Comparison of ENCODE assay signal across 20 cellular contexts in genomic region chr1:239892602-239893001, GRCh38.
A peak's percentile ranks its signal among the peaks of the same experiment; 100 is the strongest.
DNase-seq lines count a peak whose midpoint lies in the region; ATAC-seq and TF ChIP-seq lines count a peak whose summit lies in the region.
"Had no signal": no experiment of that assay in that cellular context is flagged by ENCODE, and none has a peak within 500 bp of the region (broad histone marks: within the 10 kb centered on the region; RNA-seq: fewer than 3 reads in every experiment).

No MANE protein-coding gene starts in this region.

- peak overlapping the region; percentile 61 for H3K27ac ChIP-seq in PC-3 (ENCODE audit: low read length)
- H3K27ac ChIP-seq in SK-N-SH (ENCODE audit: low read depth in 2 of 2, low read length in 1 of 2): peak overlapping the region; percentile 31 to 100; a peak in 3 of 4 replicates
- H3K27ac ChIP-seq in gastroesophageal sphincter: peak overlapping the region; percentile 20 to 65 (median 40)
- peak overlapping the region in 4 of 5 donors; percentile 9 to 60 (median 40) for H3K27ac ChIP-seq in stomach
- H3K27ac ChIP-seq: BLaER1 treated with 17β-estradiol and CSF1 and Interleukin-3, amounts not matched to agents 10 nM and 100 nM; GM23248 had no signal

- H3K4me3 ChIP-seq in PC-3 (ENCODE audit: low read length) (no peak overlapping the region), SK-N-SH (ENCODE audit: low read depth in 2 of 2, low read length in 1 of 2) (no peak overlapping the region), gastroesophageal sphincter (no peak overlapping the region), stomach (no peak overlapping the region)
- H3K4me3 ChIP-seq: BLaER1 treated with 17β-estradiol and CSF1 and Interleukin-3, amounts not matched to agents 10 nM and 100 nM; GM23248 had no signal

- H3K4me1 Mint-ChIP-seq in activated T-cell treated with anti-CD3 and anti-CD28 coated beads, Interleukin-2, amount 50 U/mL, for 72 hours (ENCODE audit: low read depth): no peaks in the 10 kb centered on the region

- BruUV-seq in PC-3 (replicated peaks; lab: Mats Ljungman, UMichigan): no TSS peak

- H3K4me1 ChIP-seq in PC-3 (ENCODE audit: insufficient read depth, low read length) (peaks cover 20% of the 10 kb centered on the region), SK-N-SH (ENCODE audit: control insufficient read depth in 1 of 2, insufficient read depth in 2 of 2, low read depth in 1 of 2, low read length in 1 of 2) (peaks cover 12 to 67% of the 10 kb centered on the region in 2 experiments; a peak in 3 of 4 replicates), gastroesophageal sphincter (peaks cover 2 to 37% (median 15%) of the 10 kb centered on the region in 3 donors), stomach (peaks cover under 1 to 51% (median 18%) of the 10 kb centered on the region in 4 donors)

- DNase-seq in PC-3 (no peak), SK-N-SH (no peak), stomach (no peak), UCSD-AML1 (lab: John Stamatoyannopoulos, UW; ENCODE audit: unreplicated experiment) (no peak)
- DNase-seq in stimulated activated CD4-positive, alpha-beta T cell treated with anti-CD3 and anti-CD28 coated beads, Interleukin-4, amount 100 ng/mL, for 24 hours: no peak
- DNase-seq in activated T-cell treated with anti-CD3 and anti-CD28 coated beads, Interleukin-2, amount 50 U/mL, for 72 hours: no peak
- DNase-seq: ACHN; AML-193; BE2C; Calu3; CD4-positive, alpha-beta T cell; COR-L47; DMS79 treated with DMSO at 0.1 percent for 48 hours; GM23248; H7; HCEC 1CT had no signal

- TF ChIP-seq CTCF in PC-3 (conservative IDR thresholded peaks at IDR 0.05; ENCODE audit: low read depth, low read length) (no peak), SK-N-SH (IDR thresholded peaks at IDR 0.05) (no peak), gastroesophageal sphincter (IDR thresholded peaks at IDR 0.05) (no peak), stomach (IDR thresholded peaks at IDR 0.05) (no peak)

- H3K36me3 ChIP-seq in PC-3 (ENCODE audit: low read depth, low read length) (no peaks in the 10 kb centered on the region), SK-N-SH (replicated peaks in 1 of 2; ENCODE audit: control insufficient read depth in 1 of 2, insufficient read depth in 2 of 2, low read length in 1 of 2) (no peaks in the 10 kb centered on the region), gastroesophageal sphincter (peaks cover 0 to 5% of the 10 kb centered on the region in 2 donors), stomach (no peaks in the 10 kb centered on the region)
- H3K36me3 ChIP-seq: BE2C; BLaER1 treated with 17β-estradiol and CSF1 and Interleukin-3, amounts not matched to agents 10 nM and 100 nM had no signal

- TF ChIP-seq RAD21 in SK-N-SH (IDR thresholded peaks at IDR 0.05; ENCODE audit: low read length): no peak

- H3K36me3 Mint-ChIP-seq in activated T-cell treated with anti-CD3 and anti-CD28 coated beads, Interleukin-2, amount 50 U/mL, for 72 hours (ENCODE audit: insufficient read depth in 2 of 2): no peaks in the 10 kb centered on the region
- H3K36me3 Mint-ChIP-seq: CD14-positive monocyte had no signal

- peaks cover 0 to 2% of the 10 kb centered on the region in 2 donors for H3K9me3 Mint-ChIP-seq in activated T-cell treated with anti-CD3 and anti-CD28 coated beads, Interleukin-2, amount 50 U/mL, for 72 hours
- H3K9me3 Mint-ChIP-seq: CD14-positive monocyte; CD4-positive, alpha-beta T cell had no signal

- CTCF ChIA-PET in PC-3 (lab: Charles Lee) (interaction anchor here (0.6 kb wide), 2 partner anchors 27 to 77 kb away, joined by 3 to 6 read pairs; no protein-coding TSS in a partner anchor), SK-N-SH (lab: Yijun Ruan, JAX) (interaction anchor here (0.7 to 1.4 kb wide), 8 partner anchors 12 to 504 kb away, joined by 3 to 5 read pairs (median 3); no protein-coding TSS in a partner anchor)

- no peak overlapping the region for H3K4me3 Mint-ChIP-seq in activated T-cell treated with anti-CD3 and anti-CD28 coated beads, Interleukin-2, amount 50 U/mL, for 72 hours
- H3K4me3 Mint-ChIP-seq: CD14-positive monocyte; CD4-positive, alpha-beta T cell had no signal

- H4K20me1 ChIP-seq in PC-3 (ENCODE audit: low read length): no peaks in the 10 kb centered on the region
- no peaks in the 10 kb centered on the region for H4K20me1 ChIP-seq in SK-N-SH (ENCODE audit: insufficient read depth)
- H4K20me1 ChIP-seq: BLaER1 treated with 17β-estradiol and CSF1 and Interleukin-3, amounts not matched to agents 10 nM and 100 nM had no signal

- H3K9ac ChIP-seq in PC-3 (ENCODE audit: low read length): no peak overlapping the region
- H3K9ac ChIP-seq in SK-N-SH: no peak overlapping the region
- H3K9ac ChIP-seq: BLaER1 treated with 17β-estradiol and CSF1 and Interleukin-3, amounts not matched to agents 10 nM and 100 nM; GM23248 had no signal

- ATAC-seq in PC-3 (peak; percentile 23; the same call in 1 of the 2 replicates), gastroesophageal sphincter (peak; percentile 40), HG02884 (IDR thresholded peaks at IDR 0.05; ENCODE audit: unreplicated experiment) (no peak)
- no peak for ATAC-seq in activated T-cell treated with anti-CD3 and anti-CD28 coated beads, Interleukin-2, amount 50 U/mL, for 72 hours (replicated peaks in 1 of 2)

- H3K79me2 ChIP-seq in PC-3 (ENCODE audit: low read length) (no peaks in the 10 kb centered on the region), SK-N-SH (ENCODE audit: insufficient read depth) (no peaks in the 10 kb centered on the region)

- intact Hi-C loops in PC-3 (cut with micrococcal nuclease): loop anchor here (1.0 to 10.0 kb wide), 5 partner anchors 34 to 338 kb away; no protein-coding TSS in a partner anchor
- intact Hi-C loops in stomach (cut with DNase I; ENCODE audit: low total_unique reads): no loop called here

- H3K27me3 ChIP-seq in PC-3 (ENCODE audit: low read length) (no peaks in the 10 kb centered on the region), SK-N-SH (ENCODE audit: insufficient read depth) (no peaks in the 10 kb centered on the region), gastroesophageal sphincter (no peaks in the 10 kb centered on the region), stomach (no peaks in the 10 kb centered on the region)
- H3K27me3 ChIP-seq: BE2C; BLaER1 treated with 17β-estradiol and CSF1 and Interleukin-3, amounts not matched to agents 10 nM and 100 nM had no signal

- H3K9me2 ChIP-seq in PC-3 (replicated peaks; ENCODE audit: low read length) (no peaks in the 10 kb centered on the region), SK-N-SH (no peaks in the 10 kb centered on the region)

- H3K9me3 ChIP-seq in PC-3 (ENCODE audit: low read length) (no peaks in the 10 kb centered on the region), SK-N-SH (no peaks in the 10 kb centered on the region), gastroesophageal sphincter (no peaks in the 10 kb centered on the region), stomach (no peaks in the 10 kb centered on the region)
- H3K9me3 ChIP-seq: BE2C had no signal

- POLR2A ChIA-PET in PC-3 (lab: Charles Lee; ENCODE audit: unreplicated experiment): interaction anchor here (0.6 to 0.7 kb wide), 2 partner anchors 85 to 886 kb away, joined by 3 to 16 read pairs; no protein-coding TSS in a partner anchor
- POLR2A ChIA-PET in SK-N-SH (lab: Yijun Ruan, JAX): no interaction called here

- peak in 1 of 2 experiments; percentile 64; a peak in 2 of 4 replicates for TF ChIP-seq EP300 in SK-N-SH (IDR thresholded peaks at IDR 0.05; ENCODE audit: borderline replicate concordance in 1 of 2, low read depth in 1 of 2, low read length in 1 of 2)
- no peak for TF ChIP-seq EP300 in gastroesophageal sphincter (IDR thresholded peaks at IDR 0.05)
- TF ChIP-seq EP300 in stomach (IDR thresholded peaks at IDR 0.05): no peak

- H2AFZ ChIP-seq in PC-3 (ENCODE audit: low read length) (no peak overlapping the region), SK-N-SH (ENCODE audit: low read depth) (no peak overlapping the region)
- H2AFZ ChIP-seq: GM23248 had no signal

- H3K4me2 ChIP-seq in PC-3 (ENCODE audit: low read length) (peak overlapping the region; percentile 60), SK-N-SH (peak overlapping the region; percentile 2; the same call in 1 of the 2 replicates)
- H3K4me2 ChIP-seq: BLaER1 treated with 17β-estradiol and CSF1 and Interleukin-3, amounts not matched to agents 10 nM and 100 nM had no signal

- no peak overlapping the region for H3K27ac Mint-ChIP-seq in activated T-cell treated with anti-CD3 and anti-CD28 coated beads, Interleukin-2, amount 50 U/mL, for 72 hours
- H3K27ac Mint-ChIP-seq: CD14-positive monocyte; CD4-positive, alpha-beta T cell had no signal

- no peaks in the 10 kb centered on the region for H3F3A ChIP-seq in PC-3 (ENCODE audit: low read length, unreplicated experiment)
- peaks cover 4% of the 10 kb centered on the region for H3F3A ChIP-seq in SK-N-SH (replicated peaks; ENCODE audit: insufficient read depth)

- peaks cover 7% of the 10 kb centered on the region for H3K27me3 Mint-ChIP-seq in activated T-cell treated with anti-CD3 and anti-CD28 coated beads, Interleukin-2, amount 50 U/mL, for 72 hours (ENCODE audit: low read depth)
- H3K27me3 Mint-ChIP-seq: CD4-positive, alpha-beta T cell had no signal

- TF ChIP-seq POLR2A in gastroesophageal sphincter (IDR thresholded peaks at IDR 0.05) (no peak), stomach (IDR thresholded peaks at IDR 0.05) (no peak)

TF ChIP-seq in SK-N-SH, 30 proteins besides CTCF, POLR2A, EP300 and RAD21 (continues in another document):
- TF ChIP-seq JUND (IDR thresholded peaks at IDR 0.05): no peak
- no peak for TF ChIP-seq MAX (IDR thresholded peaks at IDR 0.05; ENCODE audit: low read depth)
- TF ChIP-seq TCF12 (IDR thresholded peaks at IDR 0.05): no peak; the same call in 1 of the 2 replicates
- no peak for TF ChIP-seq RCOR1 (IDR thresholded peaks at IDR 0.05; ENCODE audit: low read length)
- TF ChIP-seq YY1 (IDR thresholded peaks at IDR 0.05; ENCODE audit: low read depth): no peak
- no peak for TF ChIP-seq SIN3A (IDR thresholded peaks at IDR 0.05; ENCODE audit: borderline replicate concordance, low read depth, low read length)
- TF ChIP-seq MXI1 (IDR thresholded peaks at IDR 0.05; ENCODE audit: low read depth, low read length): no peak

Comparison
In these comparisons a context has a peak if more than half of its experiments do, and no peak if none do; other contexts are left out.
1. ATAC-seq: peak in PC-3 (single experiment) and gastroesophageal sphincter (single experiment); none in HG02884 (single experiment) and activated T-cell treated with anti-CD3 and anti-CD28 coated beads, Interleukin-2, amount 50 U/mL, for 72 hours (0 of 2).
2. Peak in every context shown above with its lines, with median percentiles within 50 percentile points of each other: H3K27ac ChIP-seq.